25 cellular contexts compared by ENCODE assay signal in the genomic region with DNA sequence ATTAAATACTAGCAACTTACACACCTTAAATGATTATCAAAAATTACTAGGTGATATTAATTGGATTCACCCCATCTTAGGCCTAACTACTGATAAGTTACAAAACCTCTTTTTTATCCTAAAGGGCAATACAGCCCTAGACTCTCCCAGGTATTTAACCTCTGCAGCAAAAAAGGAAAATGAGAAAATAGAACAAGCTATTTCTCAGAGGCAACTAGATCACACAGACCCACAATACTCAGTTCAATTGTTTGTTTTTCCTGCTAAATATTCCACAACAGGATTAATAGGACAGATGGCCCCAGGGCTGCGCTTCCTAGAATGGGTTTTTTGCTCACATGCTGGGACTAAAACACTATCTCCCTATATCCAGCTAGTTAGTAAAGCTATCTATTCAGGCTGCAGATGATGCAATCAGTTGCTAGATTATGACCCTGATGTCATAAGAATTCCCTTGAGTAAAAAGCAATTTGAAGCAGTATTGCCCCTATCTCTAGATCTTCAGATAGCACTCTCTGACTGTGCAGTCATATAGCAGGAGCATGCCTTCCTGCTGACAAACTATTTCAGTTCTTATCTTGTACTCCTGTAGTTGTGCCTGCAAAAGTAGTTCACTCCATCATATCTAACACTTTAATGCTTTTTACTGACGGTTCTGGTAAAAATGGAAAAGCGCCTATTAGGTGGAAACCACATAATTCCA.
"Had no signal": no experiment of that assay in that cellular context is flagged by ENCODE, and none has a peak within 500 bp of the region (broad histone marks: within the 10 kb centered on the region; RNA-seq: fewer than 3 reads in every experiment).

No MANE protein-coding gene starts in this region.

- H3K36me3 Mint-ChIP-seq: activated naive CD4-positive, alpha-beta T cell treated with anti-CD3 and anti-CD28 coated beads, Interleukin-2, amount 50 U/mL, for 24 hours had no signal

- H3K4me1 Mint-ChIP-seq: activated CD4-positive, alpha-beta memory T cell treated with anti-CD3 and anti-CD28 coated beads, Interleukin-2, amount 10 ng/mL, durations not matched to agents 7 days and 5 days; activated CD4-positive, alpha-beta T cell treated with anti-CD3 and anti-CD28 coated beads, Interleukin-2, amount 10 ng/mL, durations not matched to agents 7 days and 5 days; activated naive CD4-positive, alpha-beta T cell treated with anti-CD3 and anti-CD28 coated beads, Interleukin-2, amount 50 U/mL, for 24 hours; activated naive CD8-positive, alpha-beta T cell treated with anti-CD3 and anti-CD28 coated beads, Interleukin-2, amount 50 U/mL, for 24 hours; activated T-helper 17 cell treated with anti-CD3 and anti-CD28 coated beads, Interleukin-2, amount 50 U/mL, for 72 hours; central memory CD8-positive, alpha-beta T cell; naive thymus-derived CD4-positive, alpha-beta T cell had no signal

- H3K27ac ChIP-seq: esophagus squamous epithelium, left ventricle myocardium inferior, pancreas, prostate gland, spleen, tibial nerve had no signal

- ATAC-seq: activated naive CD8-positive, alpha-beta T cell treated with anti-CD3 and anti-CD28 coated beads, Interleukin-2, amount 50 U/mL, for 24 hours; activated T-cell treated with anti-CD3 and anti-CD28 coated beads, Interleukin-2, amount 50 U/mL, for 4 hours; activated T-helper 17 cell treated with anti-CD3 and anti-CD28 coated beads, Interleukin-2, amount 50 U/mL, for 72 hours; naive thymus-derived CD4-positive, alpha-beta T cell; pancreas had no signal

- H3K27me3 ChIP-seq: esophagus squamous epithelium, pancreas, spleen, tibial nerve had no signal

- H3K4me1 ChIP-seq: esophagus squamous epithelium, left ventricle myocardium inferior, pancreas, prostate gland, spleen, tibial nerve had no signal

- H3K4me3 ChIP-seq: esophagus squamous epithelium, left ventricle myocardium inferior, lung, pancreas, prostate gland, spleen, tibial nerve had no signal

- H3K36me3 ChIP-seq: esophagus squamous epithelium, left ventricle myocardium inferior, pancreas, prostate gland, spleen, tibial nerve had no signal

- FAIRE-seq: bronchial epithelial cell, islet of Langerhans, pancreas had no signal

- H3K27ac Mint-ChIP-seq: activated CD4-positive, alpha-beta memory T cell treated with anti-CD3 and anti-CD28 coated beads, Interleukin-2, amount 10 ng/mL, durations not matched to agents 7 days and 5 days; activated CD4-positive, alpha-beta T cell treated with anti-CD3 and anti-CD28 coated beads, Interleukin-2, amount 10 ng/mL, durations not matched to agents 7 days and 5 days; activated naive CD4-positive, alpha-beta T cell treated with anti-CD3 and anti-CD28 coated beads, Interleukin-2, amount 50 U/mL, for 24 hours; activated naive CD8-positive, alpha-beta T cell treated with anti-CD3 and anti-CD28 coated beads, Interleukin-2, amount 50 U/mL, for 24 hours; activated T-helper 17 cell treated with anti-CD3 and anti-CD28 coated beads, Interleukin-2, amount 50 U/mL, for 72 hours; dendritic cell treated with granulocyte-macrophage colony-stimulating factor and Interleukin-4, amounts not matched to agents 40 ng/mL and 50 ng/mL, for 4 days; mesothelial cell of epicardium; naive thymus-derived CD4-positive, alpha-beta T cell; T-helper 2 cell treated with Interferon-gamma antibody and Interleukin-4, amounts not matched to agents 5 μg/mL and 100 μg/mL, for 36 hours had no signal

- H3K4me3 Mint-ChIP-seq: activated CD4-positive, alpha-beta memory T cell treated with anti-CD3 and anti-CD28 coated beads, Interleukin-2, amount 10 ng/mL, durations not matched to agents 7 days and 5 days; activated CD4-positive, alpha-beta T cell treated with anti-CD3 and anti-CD28 coated beads, Interleukin-2, amount 10 ng/mL, durations not matched to agents 7 days and 5 days; activated naive CD4-positive, alpha-beta T cell treated with anti-CD3 and anti-CD28 coated beads, Interleukin-2, amount 50 U/mL, for 24 hours; activated naive CD8-positive, alpha-beta T cell treated with anti-CD3 and anti-CD28 coated beads, Interleukin-2, amount 50 U/mL, for 24 hours; activated T-cell treated with anti-CD3 and anti-CD28 coated beads, Interleukin-2, amount 50 U/mL, for 4 hours; activated T-helper 17 cell treated with anti-CD3 and anti-CD28 coated beads, Interleukin-2, amount 50 U/mL, for 72 hours; central memory CD8-positive, alpha-beta T cell; dendritic cell treated with granulocyte-macrophage colony-stimulating factor and Interleukin-4, amounts not matched to agents 40 ng/mL and 50 ng/mL, for 4 days; mesothelial cell of epicardium; naive thymus-derived CD4-positive, alpha-beta T cell; T-helper 2 cell treated with Interferon-gamma antibody and Interleukin-4, amounts not matched to agents 5 μg/mL and 100 μg/mL, for 36 hours had no signal

- H3K27me3 Mint-ChIP-seq: activated CD4-positive, alpha-beta memory T cell treated with anti-CD3 and anti-CD28 coated beads, Interleukin-2, amount 10 ng/mL, durations not matched to agents 7 days and 5 days; activated CD4-positive, alpha-beta T cell treated with anti-CD3 and anti-CD28 coated beads, Interleukin-2, amount 10 ng/mL, durations not matched to agents 7 days and 5 days; activated naive CD4-positive, alpha-beta T cell treated with anti-CD3 and anti-CD28 coated beads, Interleukin-2, amount 50 U/mL, for 24 hours; activated naive CD8-positive, alpha-beta T cell treated with anti-CD3 and anti-CD28 coated beads, Interleukin-2, amount 50 U/mL, for 24 hours; activated T-helper 17 cell treated with anti-CD3 and anti-CD28 coated beads, Interleukin-2, amount 50 U/mL, for 72 hours; central memory CD8-positive, alpha-beta T cell; dendritic cell treated with granulocyte-macrophage colony-stimulating factor and Interleukin-4, amounts not matched to agents 40 ng/mL and 50 ng/mL, for 4 days; naive thymus-derived CD4-positive, alpha-beta T cell had no signal

- H3K9me3 ChIP-seq: pancreas, prostate gland had no signal

- DNase-seq: activated CD4-positive, alpha-beta memory T cell treated with anti-CD3 and anti-CD28 coated beads, Interleukin-2, amount 10 ng/mL, durations not matched to agents 7 days and 5 days; activated CD4-positive, alpha-beta T cell treated with anti-CD3 and anti-CD28 coated beads, Interleukin-2, amount 10 ng/mL, durations not matched to agents 7 days and 5 days; activated CD4-positive, CD25-positive, alpha-beta regulatory T cell treated with anti-CD3 and anti-CD28 coated beads, Interleukin-2, amount 50 U/mL, for 72 hours; activated CD8-positive, alpha-beta memory T cell treated with anti-CD3 and anti-CD28 coated beads, Interleukin-2, amount 50 U/mL, for 48 hours; activated naive CD8-positive, alpha-beta T cell treated with anti-CD3 and anti-CD28 coated beads, Interleukin-2, amount 50 U/mL, for 24 hours; activated T-cell treated with anti-CD3 and anti-CD28 coated beads, Interleukin-2, amount 50 U/mL, for 4 hours; esophagus squamous epithelium; foreskin melanocyte; left ventricle myocardium inferior; naive thymus-derived CD4-positive, alpha-beta T cell; pancreas; spleen; stimulated activated naive CD4-positive, alpha-beta T cell treated with Interleukin-2 at 50 U/mL for 16 hours; T-helper 1 cell had no signal
